ENCODE assay signal across 1 cellular context in genomic region chr14:103847954-103848719, GRCh38.
TF ChIP-seq lines count a peak whose summit lies in the region.

No MANE protein-coding gene starts in this region.

TF ChIP-seq in HepG2, 621 proteins besides CTCF, POLR2A, EP300 and RAD21 (continued from another document and continues in another):
- TF ChIP-seq ATF2 (CRISPR knock-in tag; IDR thresholded peaks at IDR 0.05) (no peak), MAZ (IDR thresholded peaks at IDR 0.05; ENCODE audit: borderline replicate concordance, low read depth, low read length) (no peak; the same call in 1 of the 2 replicates), MAZ (CRISPR knock-in tag; IDR thresholded peaks at IDR 0.05; ENCODE audit: low read depth) (peak; percentile 89; the same call in 1 of the 2 replicates), CREM (IDR thresholded peaks at IDR 0.05) (no peak), CREM (CRISPR knock-in tag; IDR thresholded peaks at IDR 0.05) (no peak), ZSCAN31 (CRISPR knock-in tag; IDR thresholded peaks at IDR 0.05; ENCODE audit: low read depth) (peak; percentile 24; the same call in 1 of the 2 replicates), THAP9 (CRISPR knock-in tag; IDR thresholded peaks at IDR 0.05; ENCODE audit: borderline replicate concordance) (no peak), ZNF274 (CRISPR knock-in tag; IDR thresholded peaks at IDR 0.05) (peak; percentile 59; the same call in 1 of the 2 replicates), PREB (CRISPR knock-in tag; IDR thresholded peaks at IDR 0.05) (no peak), SAFB2 (CRISPR knock-in tag; IDR thresholded peaks at IDR 0.05; ENCODE audit: borderline replicate concordance, low read depth) (no peak; the same call in 1 of the 2 replicates), ZNF567 (CRISPR knock-in tag; IDR thresholded peaks at IDR 0.05; ENCODE audit: borderline replicate concordance) (no peak; the same call in 1 of the 2 replicates), SKIL (CRISPR knock-in tag; IDR thresholded peaks at IDR 0.05; ENCODE audit: borderline replicate concordance) (peak; percentile 81), ZNF776 (CRISPR knock-in tag; IDR thresholded peaks at IDR 0.05) (0 out of 2 replicates have a peak, but pooled peaks have one; percentile 11), KLF15 (CRISPR knock-in tag; IDR thresholded peaks at IDR 0.05; ENCODE audit: borderline replicate concordance) (no peak), SOX6 (IDR thresholded peaks at IDR 0.05) (no peak), SOX6 (CRISPR knock-in tag; IDR thresholded peaks at IDR 0.05) (no peak; the same call in 1 of the 2 replicates), CCDC6 (CRISPR knock-in tag; IDR thresholded peaks at IDR 0.05) (no peak; the same call in 1 of the 2 replicates), ZFP36L1 (CRISPR knock-in tag; IDR thresholded peaks at IDR 0.05) (no peak; the same call in 1 of the 2 replicates), CREB1 (IDR thresholded peaks at IDR 0.05) (no peak), CREB1 (CRISPR knock-in tag; IDR thresholded peaks at IDR 0.05) (no peak), ZFP90 (CRISPR knock-in tag; IDR thresholded peaks at IDR 0.05; ENCODE audit: borderline replicate concordance) (no peak), CENPBD1 (CRISPR knock-in tag; IDR thresholded peaks at IDR 0.05; ENCODE audit: borderline replicate concordance, low read depth) (no peak), BCL6 (CRISPR knock-in tag; IDR thresholded peaks at IDR 0.05) (peak; percentile 61; the same call in 1 of the 2 replicates), BRD4 (CRISPR knock-in tag; IDR thresholded peaks at IDR 0.05) (no peak), FOXJ3 (CRISPR knock-in tag; IDR thresholded peaks at IDR 0.05; ENCODE audit: borderline replicate concordance) (no peak), YY1 (IDR thresholded peaks at IDR 0.05; ENCODE audit: insufficient read depth, insufficient replicate concordance, low read depth, low read length) (no peak), SKI (IDR thresholded peaks at IDR 0.05; ENCODE audit: partially characterized antibody) (peak; percentile 97), ZNF672 (CRISPR knock-in tag; IDR thresholded peaks at IDR 0.05) (no peak), ZBTB14 (CRISPR knock-in tag; IDR thresholded peaks at IDR 0.05) (peak; percentile 67), FOXK2 (IDR thresholded peaks at IDR 0.05) (no peak), FOXK1 (CRISPR knock-in tag; IDR thresholded peaks at IDR 0.05; ENCODE audit: borderline replicate concordance, low read depth) (no peak), MTF2 (CRISPR knock-in tag; IDR thresholded peaks at IDR 0.05; ENCODE audit: borderline replicate concordance) (no peak), GMEB1 (CRISPR knock-in tag; IDR thresholded peaks at IDR 0.05; ENCODE audit: borderline replicate concordance) (no peak), ZNF382 (CRISPR knock-in tag; IDR thresholded peaks at IDR 0.05; ENCODE audit: borderline replicate concordance) (no peak), ZNF549 (CRISPR knock-in tag; IDR thresholded peaks at IDR 0.05) (0 out of 2 replicates have a peak, but pooled peaks have one; percentile 39), TEAD3 (CRISPR knock-in tag; optimal IDR thresholded peaks at IDR 0.05; ENCODE audit: borderline replicate concordance) (no peak), ZNF639 (CRISPR knock-in tag; conservative IDR thresholded peaks at IDR 0.05) (no peak), ETS1 (CRISPR knock-in tag; IDR thresholded peaks at IDR 0.05) (no peak), MBD4 (IDR thresholded peaks at IDR 0.05; ENCODE audit: borderline replicate concordance, low read length) (no peak), ZNF710 (CRISPR knock-in tag; IDR thresholded peaks at IDR 0.05; ENCODE audit: borderline replicate concordance) (0 out of 2 replicates have a peak, but pooled peaks have one; percentile 69), ZNF441 (CRISPR knock-in tag; IDR thresholded peaks at IDR 0.05; ENCODE audit: borderline replicate concordance) (no peak), FOXA1 (IDR thresholded peaks at IDR 0.05) (no peak), FOXA1 (CRISPR knock-in tag; IDR thresholded peaks at IDR 0.05) (no peak), AKAP8 (CRISPR knock-in tag; IDR thresholded peaks at IDR 0.05) (peak; percentile 10; the same call in 1 of the 2 replicates), KDM5B (CRISPR knock-in tag; IDR thresholded peaks at IDR 0.05; ENCODE audit: borderline replicate concordance) (peak; percentile 51; the same call in 1 of the 2 replicates), DR1 (CRISPR knock-in tag; IDR thresholded peaks at IDR 0.05) (no peak), POGZ (CRISPR knock-in tag; IDR thresholded peaks at IDR 0.05) (no peak), ZNF704 (CRISPR knock-in tag; IDR thresholded peaks at IDR 0.05; ENCODE audit: borderline replicate concordance) (peak; percentile 11; the same call in 1 of the 2 replicates), CREB3 (CRISPR knock-in tag; IDR thresholded peaks at IDR 0.05) (no peak)
